In genomic region chr19:51784922-51785690, GRCh38 we compare ENCODE assay signal across 9 cellular contexts. TPM values are rescaled to one million over a fixed set of nuclear protein-coding genes. Genes with fewer than 3 reads are reported as not detected.
DNase-seq lines count a peak whose midpoint lies in the region; ATAC-seq and TF ChIP-seq lines count a peak whose summit lies in the region.
"Had no signal": no experiment of that assay in that cellular context is flagged by ENCODE, and none has a peak within 500 bp of the region (broad histone marks: within the 10 kb centered on the region; RNA-seq: fewer than 3 reads in every experiment).

No MANE protein-coding gene starts in this region.

- H3K4me3 ChIP-seq in uterus = no peak overlapping the region

- peaks cover 2% of the 10 kb centered on the region for H3K36me3 Mint-ChIP-seq in activated naive CD8-positive, alpha-beta T cell treated with anti-CD3 and anti-CD28 coated beads, Interleukin-2, amount 10 ng/mL, durations not matched to agents 7 days and 5 days

- H3K4me3 Mint-ChIP-seq in activated naive CD8-positive, alpha-beta T cell treated with anti-CD3 and anti-CD28 coated beads, Interleukin-2, amount 10 ng/mL, durations not matched to agents 7 days and 5 days = no peak overlapping the region

- peaks cover 9% of the 10 kb centered on the region for H3K9me3 Mint-ChIP-seq in activated naive CD8-positive, alpha-beta T cell treated with anti-CD3 and anti-CD28 coated beads, Interleukin-2, amount 10 ng/mL, durations not matched to agents 7 days and 5 days

- H3K27me3 ChIP-seq in uterus = no peaks in the 10 kb centered on the region

- H3K27me3 Mint-ChIP-seq in activated naive CD8-positive, alpha-beta T cell treated with anti-CD3 and anti-CD28 coated beads, Interleukin-2, amount 10 ng/mL, durations not matched to agents 7 days and 5 days = peaks cover 4% of the 10 kb centered on the region

- no peaks in the 10 kb centered on the region for H3K9me3 ChIP-seq in uterus

- peak; percentile 76 for DNase-seq in Right ventricle myocardium inferior (ENCODE audit: missing footprints)
- no peak for DNase-seq in cardiac septum (ENCODE audit: low spot score)
- DNase-seq in activated naive CD8-positive, alpha-beta T cell treated with anti-CD3 and anti-CD28 coated beads, Interleukin-2, amount 10 ng/mL, durations not matched to agents 7 days and 5 days = no peak
- peak; percentile 61 for DNase-seq in mucosa of gallbladder (ENCODE audit: low spot score)
- DNase-seq in uterus = peak; percentile 43 to 69
- no peak for DNase-seq in HT-29 (ENCODE audit: low spot score)
- DNase-seq: DND-41 had no signal

- no peak for TF ChIP-seq CTCF in uterus (IDR thresholded peaks at IDR 0.05)

- no peak overlapping the region for H3K27ac Mint-ChIP-seq in activated naive CD8-positive, alpha-beta T cell treated with anti-CD3 and anti-CD28 coated beads, Interleukin-2, amount 10 ng/mL, durations not matched to agents 7 days and 5 days

- H3K27ac ChIP-seq in uterus = peak overlapping the region in 1 of 2 donors; percentile 45

- peak; percentile 80 for ATAC-seq in Right ventricle myocardium inferior
- ATAC-seq in activated naive CD8-positive, alpha-beta T cell treated with anti-CD3 and anti-CD28 coated beads, Interleukin-2, amount 10 ng/mL, durations not matched to agents 7 days and 5 days (ENCODE audit: low read depth) = peak; percentile 45
- no peak for ATAC-seq in GM21528 (IDR thresholded peaks at IDR 0.05; ENCODE audit: low FRiP score, unreplicated experiment)
- no peak for ATAC-seq in HG02870 (IDR thresholded peaks at IDR 0.05; ENCODE audit: unreplicated experiment)

- no peaks in the 10 kb centered on the region for H3K36me3 ChIP-seq in uterus

- H3K4me1 ChIP-seq in uterus = no peaks in the 10 kb centered on the region

- intact Hi-C loops in Right ventricle myocardium inferior (cut with DNase I) = no loop called here
- intact Hi-C loops in cardiac septum (cut with DNase I) = no loop called here
- intact Hi-C loops in uterus (cut with DNase I; ENCODE audit: low total_unique reads) = no loop called here

- POLR2A ChIA-PET in activated naive CD8-positive, alpha-beta T cell treated with anti-CD3 and anti-CD28 coated beads, Interleukin-2, amount 10 ng/mL, durations not matched to agents 7 days and 5 days (lab: Charles Lee) = no interaction called here

- no peak for TF ChIP-seq POLR2A in uterus (IDR thresholded peaks at IDR 0.05)

- no peaks in the 10 kb centered on the region for H3K4me1 Mint-ChIP-seq in activated naive CD8-positive, alpha-beta T cell treated with anti-CD3 and anti-CD28 coated beads, Interleukin-2, amount 10 ng/mL, durations not matched to agents 7 days and 5 days

RNA-seq across cellular contexts. Expression of gene FPR3, which starts 9.9 kb away (rescaled TPM):
- 7.2 TPM for total RNA-seq in Right ventricle myocardium inferior
- total RNA-seq in cardiac septum = 3.2 TPM
- 1 to 10 TPM; 1.8 to 2.5 TPM for total RNA-seq in activated naive CD8-positive, alpha-beta T cell treated with anti-CD3 and anti-CD28 coated beads, Interleukin-2, amount 10 ng/mL, durations not matched to agents 7 days and 5 days
- 7.0 TPM for total RNA-seq in mucosa of gallbladder
- 1 to 10 TPM in 3 of 4 donors, not detected in 1; 1.2 to 5.6 (median 1.8) TPM for total RNA-seq in uterus
- total RNA-seq in HT-29 (2014; rRNA removed; shearing (Covaris generic)) = not detected in 2 replicates

RNA-seq across cellular contexts. Expression of gene FPR2, which starts 24.1 kb away (rescaled TPM):
- 0.95 TPM for total RNA-seq in Right ventricle myocardium inferior
- 1.4 TPM for total RNA-seq in cardiac septum
- total RNA-seq in activated naive CD8-positive, alpha-beta T cell treated with anti-CD3 and anti-CD28 coated beads, Interleukin-2, amount 10 ng/mL, durations not matched to agents 7 days and 5 days = not detected
- not detected for total RNA-seq in mucosa of gallbladder
- total RNA-seq in uterus = under 1 TPM in 2 of 4 donors, not detected in 2; 0.58 to 0.76 TPM
- not detected in 2 replicates for total RNA-seq in HT-29 (2014; rRNA removed; shearing (Covaris generic))

RNA-seq across cellular contexts. Expression of gene FPR1, which starts 33.4 kb away (rescaled TPM):
- total RNA-seq in Right ventricle myocardium inferior = 5.3 TPM
- 5.4 TPM for total RNA-seq in cardiac septum
- not detected for total RNA-seq in activated naive CD8-positive, alpha-beta T cell treated with anti-CD3 and anti-CD28 coated beads, Interleukin-2, amount 10 ng/mL, durations not matched to agents 7 days and 5 days
- total RNA-seq in mucosa of gallbladder = 9.3 TPM
- 10 to 100 TPM in 1 of 4 donors, 1 to 10 TPM in 2, under 1 TPM in 1; 0.51 to 58.2 (median 2.1) TPM for total RNA-seq in uterus
- total RNA-seq in HT-29 (2014; rRNA removed; shearing (Covaris generic)) = not detected in 2 replicates

Comparison
In these comparisons a context has a peak if more than half of its experiments do, and no peak if none do; other contexts are left out.
1. DNase-seq: peak in Right ventricle myocardium inferior (single experiment), mucosa of gallbladder (single experiment) and uterus (2 of 2); none in cardiac septum (single experiment), activated naive CD8-positive, alpha-beta T cell treated with anti-CD3 and anti-CD28 coated beads, Interleukin-2, amount 10 ng/mL, durations not matched to agents 7 days and 5 days (single experiment) and HT-29 (single experiment).
2. ATAC-seq: peak in Right ventricle myocardium inferior (single experiment) and activated naive CD8-positive, alpha-beta T cell treated with anti-CD3 and anti-CD28 coated beads, Interleukin-2, amount 10 ng/mL, durations not matched to agents 7 days and 5 days (single experiment); none in GM21528 (single experiment) and HG02870 (single experiment).